ENCODE assay signal across 17 cellular contexts in the genomic region with DNA sequence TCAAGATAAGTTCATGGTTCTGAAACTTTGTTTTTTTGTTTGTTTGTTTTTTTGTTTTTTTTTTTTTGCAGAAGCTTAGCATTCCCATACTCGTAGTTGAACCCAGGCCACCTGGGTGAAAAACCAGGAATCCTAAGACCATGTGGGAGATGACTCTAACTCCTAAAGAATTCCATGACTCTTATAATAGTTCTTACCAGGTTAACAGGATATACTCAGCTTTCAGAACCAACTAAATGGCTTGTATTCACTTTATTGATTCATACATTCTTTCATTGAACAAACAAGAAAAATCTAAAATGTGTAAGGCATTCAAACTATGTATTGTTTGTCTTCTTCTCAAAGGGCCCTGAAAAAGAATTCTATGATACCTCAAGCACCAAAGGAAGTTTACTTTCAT. TPM values are rescaled to one million over a fixed set of nuclear protein-coding genes. Genes with fewer than 3 reads are reported as not detected.
A peak's percentile ranks its signal among the peaks of the same experiment; 100 is the strongest.
DNase-seq lines count a peak whose midpoint lies in the region; ATAC-seq and TF ChIP-seq lines count a peak whose summit lies in the region.
"Had no signal": no experiment of that assay in that cellular context is flagged by ENCODE, and none has a peak within 500 bp of the region (broad histone marks: within the 10 kb centered on the region; RNA-seq: fewer than 3 reads in every experiment).

No MANE protein-coding gene starts in this region.

- intact Hi-C loops in PC-3 (cut with micrococcal nuclease), result no loop called here

- no peak overlapping the region for H3K9ac ChIP-seq in PC-3 (ENCODE audit: low read length)
- H3K9ac ChIP-seq in Karpas-422 (ENCODE audit: low read length), result no peak overlapping the region
- H3K9ac ChIP-seq: GM23248 had no signal

- TF ChIP-seq CTCF in AG10803 (conservative IDR thresholded peaks at IDR 0.05; ENCODE audit: low read length) (no peak), PC-3 (conservative IDR thresholded peaks at IDR 0.05; ENCODE audit: low read depth, low read length) (no peak), osteoblast (IDR thresholded peaks at IDR 0.05; ENCODE audit: extremely low read depth, low read depth, low read length) (no peak)

- H4K20me1 ChIP-seq in PC-3 (ENCODE audit: low read length) (no peaks in the 10 kb centered on the region), osteoblast (ENCODE audit: insufficient read depth, low read length) (no peaks in the 10 kb centered on the region), Karpas-422 (ENCODE audit: insufficient read depth, low read depth, low read length) (no peaks in the 10 kb centered on the region)

- H3K9me3 ChIP-seq in PC-3 (ENCODE audit: low read length) (no peaks in the 10 kb centered on the region), osteoblast (ENCODE audit: low read depth, low read length) (no peaks in the 10 kb centered on the region), Karpas-422 (ENCODE audit: low read length) (no peaks in the 10 kb centered on the region)
- H3K9me3 ChIP-seq: Peyer's patch had no signal

- TSS peak; percentile 15 for BruUV-seq in PC-3 (replicated peaks; lab: Mats Ljungman, UMichigan)

- H3K4me3 ChIP-seq in AG10803 (ENCODE audit: low read length) (no peak overlapping the region), PC-3 (ENCODE audit: low read length) (no peak overlapping the region), osteoblast (ENCODE audit: insufficient read depth, low read length) (no peak overlapping the region), Karpas-422 (ENCODE audit: low read length) (no peak overlapping the region)
- H3K4me3 ChIP-seq: GM23248, Peyer's patch had no signal

- CTCF ChIA-PET in PC-3 (lab: Charles Lee), result no interaction called here

- H3K4me1 ChIP-seq in PC-3 (ENCODE audit: insufficient read depth, low read length) (peaks cover 19% of the 10 kb centered on the region), osteoblast (ENCODE audit: insufficient read depth, low read length) (peaks cover 7% of the 10 kb centered on the region), Karpas-422 (ENCODE audit: low read length) (no peaks in the 10 kb centered on the region)
- H3K4me1 ChIP-seq: Peyer's patch had no signal

- ATAC-seq in PC-3 (peak; percentile 85), GM18873 (IDR thresholded peaks at IDR 0.05; ENCODE audit: low FRiP score, unreplicated experiment) (no peak)

- no peaks in the 10 kb centered on the region for H3K79me2 ChIP-seq in PC-3 (ENCODE audit: low read length)
- H3K79me2 ChIP-seq in osteoblast (ENCODE audit: insufficient read depth, low read length), result no peaks in the 10 kb centered on the region
- no peaks in the 10 kb centered on the region for H3K79me2 ChIP-seq in Karpas-422 (ENCODE audit: low read length)

- H3K9me2 ChIP-seq in PC-3 (replicated peaks; ENCODE audit: low read length) (no peaks in the 10 kb centered on the region), Karpas-422 (replicated peaks; ENCODE audit: insufficient read depth, low read length) (no peaks in the 10 kb centered on the region)

- H3K4me2 ChIP-seq in PC-3 (ENCODE audit: low read length), result peak overlapping the region; percentile 19; the same call in 1 of the 2 replicates
- no peak overlapping the region for H3K4me2 ChIP-seq in osteoblast (ENCODE audit: insufficient read depth, low read length)
- no peak overlapping the region for H3K4me2 ChIP-seq in Karpas-422 (ENCODE audit: low read depth, low read length, poor library complexity, severe bottlenecking)

- H3K27me3 ChIP-seq in PC-3 (ENCODE audit: low read length), result no peaks in the 10 kb centered on the region
- H3K27me3 ChIP-seq in osteoblast (ENCODE audit: insufficient read depth, low read length), result no peaks in the 10 kb centered on the region
- no peaks in the 10 kb centered on the region for H3K27me3 ChIP-seq in Karpas-422 (ENCODE audit: low read length)
- H3K27me3 ChIP-seq: Peyer's patch had no signal

- H2AFZ ChIP-seq in PC-3 (ENCODE audit: low read length) (no peak overlapping the region), osteoblast (ENCODE audit: low read length) (no peak overlapping the region), Karpas-422 (ENCODE audit: low read length) (no peak overlapping the region)
- H2AFZ ChIP-seq: GM23248 had no signal

- peak overlapping the region; percentile 57 for H3K27ac ChIP-seq in PC-3 (ENCODE audit: low read length)
- peak overlapping the region; percentile 22 for H3K27ac ChIP-seq in epithelial cell of prostate
- no peak overlapping the region for H3K27ac ChIP-seq in osteoblast (ENCODE audit: low read depth, low read length)
- no peak overlapping the region for H3K27ac ChIP-seq in Karpas-422 (ENCODE audit: low read length)
- H3K27ac ChIP-seq: C4-2B, GM23248, Peyer's patch had no signal

- DNase-seq in AG10803 (ENCODE audit: low read depth), result peak; percentile 34
- peak; percentile 68 for DNase-seq in PC-3
- no peak for DNase-seq in epithelial cell of prostate (ENCODE audit: low read depth, low spot score)
- DNase-seq in osteoblast (ENCODE audit: insufficient read length, low spot score, missing footprints), result peak; percentile 73
- DNase-seq in Karpas-422, result no peak
- DNase-seq in superior temporal gyrus (ENCODE audit: extremely low spot score), result no peak
- no peak for DNase-seq in NCI-H2107 (lab: John Stamatoyannopoulos, UW)
- DNase-seq: DMS153, Kasumi-1, NCI-H1930, NCI-H2171 treated with DMSO at 0.1 percent for 48 hours, NCI-H82, Peyer's patch, SHP77 had no signal

- H3F3A ChIP-seq in PC-3 (ENCODE audit: low read length, unreplicated experiment), result no peaks in the 10 kb centered on the region

- H3K36me3 ChIP-seq in PC-3 (ENCODE audit: low read depth, low read length) (no peaks in the 10 kb centered on the region), osteoblast (ENCODE audit: insufficient read depth, low read length) (no peaks in the 10 kb centered on the region), Karpas-422 (ENCODE audit: insufficient read depth, low read length) (no peaks in the 10 kb centered on the region)
- H3K36me3 ChIP-seq: Peyer's patch had no signal

- POLR2A ChIA-PET in PC-3 (lab: Charles Lee; ENCODE audit: unreplicated experiment), result no interaction called here

RNA-seq across cellular contexts. Expression of a gene that starts 40.5 kb away (rescaled TPM):
- total RNA-seq in PC-3 (2014; rRNA removed) (51.4 and 53.7 TPM in 2 replicates), osteoblast (4.0 and 5.9 TPM in 2 replicates)
- total RNA-seq in Karpas-422 (2014; rRNA removed; shearing (Covaris generic); ENCODE audit: low replicate concordance), result 1.9 and 2.3 TPM in 2 replicates

Comparison
In these comparisons a context has a peak if more than half of its experiments do, and no peak if none do; other contexts are left out.
1. DNase-seq: peak in AG10803 (single experiment), PC-3 (single experiment) and osteoblast (single experiment); none in epithelial cell of prostate (single experiment), Karpas-422 (single experiment), superior temporal gyrus (single experiment) and NCI-H2107 (single experiment).
2. H3K27ac ChIP-seq: peak in PC-3 (single experiment) and epithelial cell of prostate (single experiment); none in osteoblast (single experiment) and Karpas-422 (single experiment).